In genomic region chr6:69155467-69155866, GRCh38 we compare ENCODE assay signal across 2 cellular contexts.
TF ChIP-seq lines count a peak whose summit lies in the region.

No MANE protein-coding gene starts in this region.

TF ChIP-seq in SK-N-SH, 30 proteins besides CTCF, POLR2A, EP300 and RAD21 (continued from another document):
- TF ChIP-seq USF1 (IDR thresholded peaks at IDR 0.05; ENCODE audit: borderline replicate concordance, low read depth) (no peak), MEF2A (IDR thresholded peaks at IDR 0.05; ENCODE audit: borderline replicate concordance, low read depth) (no peak), TCF12 (IDR thresholded peaks at IDR 0.05) (no peak)
- TF ChIP-seq, protein P1, sequence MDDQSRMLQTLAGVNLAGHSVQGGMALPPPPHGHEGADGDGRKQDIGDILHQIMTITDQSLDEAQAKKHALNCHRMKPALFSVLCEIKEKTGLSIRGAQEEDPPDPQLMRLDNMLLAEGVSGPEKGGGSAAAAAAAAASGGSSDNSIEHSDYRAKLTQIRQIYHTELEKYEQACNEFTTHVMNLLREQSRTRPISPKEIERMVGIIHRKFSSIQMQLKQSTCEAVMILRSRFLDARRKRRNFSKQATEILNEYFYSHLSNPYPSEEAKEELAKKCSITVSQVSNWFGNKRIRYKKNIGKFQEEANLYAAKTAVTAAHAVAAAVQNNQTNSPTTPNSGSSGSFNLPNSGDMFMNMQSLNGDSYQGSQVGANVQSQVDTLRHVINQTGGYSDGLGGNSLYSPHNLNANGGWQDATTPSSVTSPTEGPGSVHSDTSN (IDR thresholded peaks at IDR 0.05), result no peak

TF ChIP-seq in SK-N-SH treated with all-trans-retinoic acid at 6 μM for 48 hours, 23 proteins besides CTCF, POLR2A, EP300 and RAD21:
- TF ChIP-seq TSHZ2 (CRISPR knock-in tag; IDR thresholded peaks at IDR 0.05) (no peak), TOX (CRISPR knock-in tag; IDR thresholded peaks at IDR 0.05; ENCODE audit: borderline replicate concordance) (no peak), CSDC2 (CRISPR knock-in tag; IDR thresholded peaks at IDR 0.05) (no peak), GLIS3 (CRISPR knock-in tag; IDR thresholded peaks at IDR 0.05) (no peak), BACH2 (CRISPR knock-in tag; IDR thresholded peaks at IDR 0.05; ENCODE audit: borderline replicate concordance) (no peak), ESRRG (CRISPR knock-in tag; IDR thresholded peaks at IDR 0.05) (no peak), PPARA (CRISPR knock-in tag; IDR thresholded peaks at IDR 0.05; ENCODE audit: borderline replicate concordance) (no peak), RARB (CRISPR knock-in tag; IDR thresholded peaks at IDR 0.05) (no peak), ARNTL (CRISPR knock-in tag; IDR thresholded peaks at IDR 0.05; ENCODE audit: borderline replicate concordance, low read depth) (no peak), ZNF70 (CRISPR knock-in tag; IDR thresholded peaks at IDR 0.05) (no peak), CREB5 (CRISPR knock-in tag; IDR thresholded peaks at IDR 0.05; ENCODE audit: low read depth) (no peak), TCF4 (CRISPR knock-in tag; IDR thresholded peaks at IDR 0.05; ENCODE audit: borderline replicate concordance) (no peak), ISL1 (CRISPR knock-in tag; IDR thresholded peaks at IDR 0.05) (no peak), ZNF8 (CRISPR knock-in tag; IDR thresholded peaks at IDR 0.05) (no peak)
- TF ChIP-seq, protein P2, sequence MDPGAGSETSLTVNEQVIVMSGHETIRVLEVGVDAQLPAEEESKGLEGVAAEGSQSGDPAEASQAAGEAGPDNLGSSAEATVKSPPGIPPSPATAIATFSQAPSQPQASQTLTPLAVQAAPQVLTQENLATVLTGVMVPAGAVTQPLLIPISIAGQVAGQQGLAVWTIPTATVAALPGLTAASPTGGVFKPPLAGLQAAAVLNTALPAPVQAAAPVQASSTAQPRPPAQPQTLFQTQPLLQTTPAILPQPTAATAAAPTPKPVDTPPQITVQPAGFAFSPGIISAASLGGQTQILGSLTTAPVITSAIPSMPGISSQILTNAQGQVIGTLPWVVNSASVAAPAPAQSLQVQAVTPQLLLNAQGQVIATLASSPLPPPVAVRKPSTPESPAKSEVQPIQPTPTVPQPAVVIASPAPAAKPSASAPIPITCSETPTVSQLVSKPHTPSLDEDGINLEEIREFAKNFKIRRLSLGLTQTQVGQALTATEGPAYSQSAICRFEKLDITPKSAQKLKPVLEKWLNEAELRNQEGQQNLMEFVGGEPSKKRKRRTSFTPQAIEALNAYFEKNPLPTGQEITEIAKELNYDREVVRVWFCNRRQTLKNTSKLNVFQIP (CRISPR knock-in tag; IDR thresholded peaks at IDR 0.05; ENCODE audit: borderline replicate concordance, low read depth), result no peak
